Comparison of ENCODE assay signal across 12 cellular contexts in the genomic region with DNA sequence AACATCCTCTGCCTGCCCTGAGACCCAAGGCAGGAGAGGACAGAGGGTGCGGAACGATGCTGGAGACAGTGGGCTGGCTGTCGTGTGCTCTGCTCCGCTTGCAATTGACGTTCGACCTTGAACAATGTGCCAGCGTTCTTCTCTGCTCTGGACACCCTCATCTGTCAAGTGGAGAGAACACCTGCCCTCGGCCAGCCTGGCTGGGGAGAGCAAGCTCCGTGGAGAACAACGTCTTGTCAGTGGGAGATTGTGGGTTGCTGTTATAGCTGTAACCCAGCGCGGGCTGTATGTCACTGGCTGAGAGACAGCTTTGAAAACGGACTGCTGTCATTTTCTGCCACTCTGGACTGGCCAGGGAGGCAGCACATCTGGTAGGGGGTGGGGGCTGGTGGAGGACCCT. TPM values are rescaled to one million over a fixed set of nuclear protein-coding genes. Genes with fewer than 3 reads are reported as not detected.
DNase-seq lines count a peak whose midpoint lies in the region; ATAC-seq and TF ChIP-seq lines count a peak whose summit lies in the region.
"Had no signal": no experiment of that assay in that cellular context is flagged by ENCODE, and none has a peak within 500 bp of the region (broad histone marks: within the 10 kb centered on the region; RNA-seq: fewer than 3 reads in every experiment).

No MANE protein-coding gene starts in this region.

- intact Hi-C loops in A673 (cut with micrococcal nuclease; ENCODE audit: unreplicated experiment): no loop called here

- H3K36me3 ChIP-seq in A673 (ENCODE audit: insufficient read depth, low read length, poor library complexity, severe bottlenecking) (no peaks in the 10 kb centered on the region), gastroesophageal sphincter (peaks cover 0 to 24% of the 10 kb centered on the region in 2 donors), neuronal stem cell (replicated peaks in 1 of 2; ENCODE audit: control insufficient read depth in 2 of 2, insufficient read depth in 2 of 2, low read length in 2 of 2) (peaks cover 0 to 4% of the 10 kb centered on the region in 2 donors), mesenchymal stem cell (ENCODE audit: control insufficient read depth in 1 of 2, insufficient read depth in 2 of 2, low read depth in 1 of 2, low read length in 2 of 2) (peaks cover 2 to 28% of the 10 kb centered on the region in 2 experiments)

- H4K8ac ChIP-seq in neuronal stem cell (ENCODE audit: low read depth, low read length) (peak overlapping the region; percentile 30), mesenchymal stem cell (ENCODE audit: low read length) (no peak overlapping the region)

- H2BK15ac ChIP-seq in neuronal stem cell (ENCODE audit: low read length) (peak overlapping the region; percentile 39), mesenchymal stem cell (ENCODE audit: low read depth, poor library complexity, severe bottlenecking) (no peak overlapping the region)

- H3K4me1 ChIP-seq in A673 (ENCODE audit: insufficient read depth, low read length, poor library complexity, severe bottlenecking) (peaks cover 55% of the 10 kb centered on the region), gastroesophageal sphincter (peaks cover 7 to 49% (median 25%) of the 10 kb centered on the region in 3 donors), neuronal stem cell (ENCODE audit: control insufficient read depth in 2 of 2, insufficient read depth in 1 of 2, low read depth in 1 of 2, low read length in 2 of 2) (peaks cover 50 to 53% of the 10 kb centered on the region in 2 donors), mesenchymal stem cell (ENCODE audit: control insufficient read depth, insufficient read depth, low read depth, low read length) (peaks cover 48% of the 10 kb centered on the region)

- DNase-seq in A673 (ENCODE audit: low spot score) (no peak), NCI-H2029 treated with DMSO at 0.1 percent for 48 hours (lab: John Stamatoyannopoulos, UW) (peak; percentile 27), neuronal stem cell (ENCODE audit: low spot score) (no peak), LoVo (ENCODE audit: low spot score) (no peak), mesenchymal stem cell (no peak)
- DNase-seq in activated CD8-positive, alpha-beta memory T cell treated with anti-CD3 and anti-CD28 coated beads, Interleukin-2, amount 50 U/mL, for 48 hours: no peak
- DNase-seq: activated CD8-positive, alpha-beta T cell treated with anti-CD3 and anti-CD28 coated beads, Interleukin-2, amount 10 ng/mL, durations not matched to agents 7 days and 5 days; mesendoderm; stimulated activated CD8-positive, alpha-beta memory T cell treated with anti-CD3 and anti-CD28 coated beads, Interleukin-4, amount 100 ng/mL, for 48 hours had no signal

- no peaks in the 10 kb centered on the region for H3K27me3 ChIP-seq in A673 (replicated peaks; ENCODE audit: insufficient read depth, low read depth, low read length, poor library complexity)
- H3K27me3 ChIP-seq in gastroesophageal sphincter: no peaks in the 10 kb centered on the region
- H3K27me3 ChIP-seq in neuronal stem cell (ENCODE audit: control insufficient read depth in 3 of 3, insufficient read depth in 3 of 3, low read depth in 1 of 3, low read length in 3 of 3): no peaks in the 10 kb centered on the region
- peaks cover 0 to 8% of the 10 kb centered on the region in 2 experiments for H3K27me3 ChIP-seq in mesenchymal stem cell (ENCODE audit: control insufficient read depth in 1 of 2, insufficient read depth in 1 of 2, low read length in 2 of 2)

- H3K14ac ChIP-seq in neuronal stem cell (ENCODE audit: low read length) (peak overlapping the region; percentile 32), mesenchymal stem cell (ENCODE audit: low read length in 2 of 2) (no peak overlapping the region)

- H2AK5ac ChIP-seq in neuronal stem cell (ENCODE audit: low read depth, low read length) (peak overlapping the region; percentile 91), mesenchymal stem cell (ENCODE audit: low read length, severe bottlenecking) (no peak overlapping the region)

- peak overlapping the region; percentile 36 for H2BK12ac ChIP-seq in neuronal stem cell (ENCODE audit: low read length)
- H2BK12ac ChIP-seq in mesenchymal stem cell (ENCODE audit: low read length in 2 of 2): no peak overlapping the region

- no peak overlapping the region for H3K9ac ChIP-seq in neuronal stem cell (ENCODE audit: low read depth, low read length, poor library complexity)
- H3K9ac ChIP-seq in mesenchymal stem cell (ENCODE audit: low read length): no peak overlapping the region

- H3K4me2 ChIP-seq in neuronal stem cell (ENCODE audit: insufficient read depth, low read length, poor library complexity, severe bottlenecking) (no peak overlapping the region), mesenchymal stem cell (ENCODE audit: low read length, poor library complexity, severe bottlenecking) (no peak overlapping the region)

- TF ChIP-seq CTCF in A673 (conservative IDR thresholded peaks at IDR 0.05; ENCODE audit: low read depth, low read length): no peak
- no peak for TF ChIP-seq CTCF in gastroesophageal sphincter (IDR thresholded peaks at IDR 0.05)

- no peak for TF ChIP-seq POLR2A in gastroesophageal sphincter (IDR thresholded peaks at IDR 0.05)

- H3K4me3 ChIP-seq in A673 (ENCODE audit: low read depth, low read length, poor library complexity, severe bottlenecking): no peak overlapping the region
- H3K4me3 ChIP-seq in gastroesophageal sphincter: no peak overlapping the region
- no peak overlapping the region for H3K4me3 ChIP-seq in neuronal stem cell (ENCODE audit: low read length in 2 of 2)
- H3K4me3 ChIP-seq in mesenchymal stem cell (ENCODE audit: insufficient read depth in 1 of 2, low read depth in 1 of 2, low read length in 2 of 2): no peak overlapping the region
- H3K4me3 ChIP-seq: skin epidermis had no signal

- H2BK5ac ChIP-seq in neuronal stem cell (ENCODE audit: low read length): peak overlapping the region; percentile 33
- H2BK5ac ChIP-seq in mesenchymal stem cell (ENCODE audit: low read depth, low read length, poor library complexity, severe bottlenecking): no peak overlapping the region

- no TSS peak for BruUV-seq in A673 (replicated peaks; lab: Mats Ljungman, UMichigan)

- WGBS in gastroesophageal sphincter (ENCODE audit: low coverage in 1 of 2), 2 donors: no CpG with 5 or more reads among the region's 13 CpGs
- no CpG with 5 or more reads among the region's 13 CpGs for WGBS in neuronal stem cell (ENCODE audit: extremely low coverage in 2 of 2, insufficient read length in 2 of 2, insufficient replicate concordance in 1 of 2), 2 donors
- 90% methylated on average over 13 of the region's 13 CpGs for WGBS in mesenchymal stem cell

- no peak for TF ChIP-seq EP300 in gastroesophageal sphincter (IDR thresholded peaks at IDR 0.05)

- H4K91ac ChIP-seq in neuronal stem cell (ENCODE audit: low read depth, low read length, poor library complexity): no peak overlapping the region
- no peak overlapping the region for H4K91ac ChIP-seq in mesenchymal stem cell (ENCODE audit: low read length)

- peak overlapping the region; percentile 83 for H3K18ac ChIP-seq in neuronal stem cell (ENCODE audit: low read length)
- H3K18ac ChIP-seq in mesenchymal stem cell (ENCODE audit: low read depth in 1 of 2, low read length in 2 of 2): no peak overlapping the region

- ATAC-seq in gastroesophageal sphincter (peak; percentile 48), GM21447 (IDR thresholded peaks at IDR 0.05; ENCODE audit: unreplicated experiment) (no peak)

- H3K27ac ChIP-seq in A673 (ENCODE audit: low read depth, low read length, poor library complexity, severe bottlenecking) (peak overlapping the region; percentile 67), gastroesophageal sphincter (peak overlapping the region; percentile 49 to 85 (median 82)), neuronal stem cell (replicated peaks; ENCODE audit: low read length) (no peak overlapping the region), mesenchymal stem cell (ENCODE audit: low read length, poor library complexity, severe bottlenecking) (no peak overlapping the region)

- POLR2A ChIA-PET in A673 (lab: Charles Lee; ENCODE audit: low non-redundant PET): no interaction called here

- H3K23ac ChIP-seq in neuronal stem cell (ENCODE audit: low read depth, low read length, poor library complexity) (peak overlapping the region; percentile 63), mesenchymal stem cell (ENCODE audit: low read length in 2 of 2) (no peak overlapping the region)

- H3K9me3 ChIP-seq in A673 (ENCODE audit: low read depth, low read length, poor library complexity, severe bottlenecking) (no peaks in the 10 kb centered on the region), gastroesophageal sphincter (no peaks in the 10 kb centered on the region), neuronal stem cell (replicated peaks in 1 of 2; ENCODE audit: control insufficient read depth in 2 of 2, insufficient read depth in 1 of 2, low read depth in 1 of 2, low read length in 2 of 2) (no peaks in the 10 kb centered on the region), mesenchymal stem cell (ENCODE audit: control insufficient read depth, low read length) (no peaks in the 10 kb centered on the region)

- H3K4ac ChIP-seq in neuronal stem cell (ENCODE audit: low read length) (no peak overlapping the region), mesenchymal stem cell (ENCODE audit: low read depth in 1 of 2, low read length in 2 of 2) (no peak overlapping the region)

- CTCF ChIA-PET in A673 (lab: Charles Lee): interaction anchor here (1.2 kb wide), 1 partner anchor 12 kb away, joined by 3 read pairs; no protein-coding TSS in a partner anchor

- H2AFZ ChIP-seq in neuronal stem cell (ENCODE audit: low read length) (no peak overlapping the region), mesenchymal stem cell (ENCODE audit: low read depth, low read length) (no peak overlapping the region)

- H2BK120ac ChIP-seq in neuronal stem cell (ENCODE audit: low read depth, low read length) (peak overlapping the region; percentile 82), mesenchymal stem cell (ENCODE audit: low read depth, low read length) (no peak overlapping the region)

- H3K79me1 ChIP-seq in neuronal stem cell (ENCODE audit: low read depth, low read length) (no peaks in the 10 kb centered on the region), mesenchymal stem cell (replicated peaks; ENCODE audit: low read length, poor library complexity, severe bottlenecking) (no peaks in the 10 kb centered on the region)

RNA-seq across cellular contexts. Expression of gene KIAA1614, which starts 14.7 kb away (rescaled TPM):
- 0.67 and 0.94 TPM in 2 replicates for total RNA-seq in A673 (2021)
- 10 to 100 TPM; 11.2 to 30.9 (median 16.7) TPM for total RNA-seq in gastroesophageal sphincter
- 3.4 TPM for polyA plus RNA-seq in neuronal stem cell (2013, experiment 1 of 2)
- polyA plus RNA-seq in neuronal stem cell (2013, experiment 2 of 2): 3.7 TPM
- 1.6 TPM for polyA plus RNA-seq in mesenchymal stem cell (2013, experiment 1 of 2)
- polyA plus RNA-seq in mesenchymal stem cell (2013, experiment 2 of 2): 1.8 TPM

Comparison
In these comparisons a context has a peak if more than half of its experiments do, and no peak if none do; other contexts are left out.
1. H3K27ac ChIP-seq: peak in A673 (single experiment) and gastroesophageal sphincter (4 of 4); none in neuronal stem cell (single experiment) and mesenchymal stem cell (single experiment).